In genomic region chr22:40044870-40045834, GRCh38 we compare ENCODE assay signal across 8 cellular contexts. TPM values are rescaled to one million over a fixed set of nuclear protein-coding genes. Genes with fewer than 3 reads are reported as not detected.
DNase-seq lines count a peak whose midpoint lies in the region; ATAC-seq and TF ChIP-seq lines count a peak whose summit lies in the region.

No MANE protein-coding gene starts in this region.

- H3K36me3 Mint-ChIP-seq in activated CD4-positive, alpha-beta T cell treated with anti-CD3 and anti-CD28 coated beads, Interleukin-2, amount 10 ng/mL, durations not matched to agents 7 days and 5 days (ENCODE audit: low read depth), result peaks cover 4% of the 10 kb centered on the region

- H3K4me3 ChIP-seq in LNCaP clone FGC (ENCODE audit: low read depth, low read length) (peak overlapping the region; percentile 64), dorsolateral prefrontal cortex (peak overlapping the region; percentile 61 to 98 (median 84))

- H3K9me3 Mint-ChIP-seq in activated CD4-positive, alpha-beta T cell treated with anti-CD3 and anti-CD28 coated beads, Interleukin-2, amount 10 ng/mL, durations not matched to agents 7 days and 5 days, result no peaks in the 10 kb centered on the region

- H3K4me1 Mint-ChIP-seq in activated CD4-positive, alpha-beta T cell treated with anti-CD3 and anti-CD28 coated beads, Interleukin-2, amount 10 ng/mL, durations not matched to agents 7 days and 5 days, result peaks cover 41% of the 10 kb centered on the region

- DNase-seq in EH (ENCODE audit: low read depth) (peak; percentile 37), LNCaP clone FGC (ENCODE audit: low read depth) (no peak), dorsolateral prefrontal cortex (peak in 6 of 10 donors; percentile 28 to 63 (median 46)), medulla oblongata (ENCODE audit: extremely low spot score) (peak; percentile 23), cortex of kidney (lab: John Stamatoyannopoulos, UW) (no peak)
- DNase-seq in activated CD4-positive, alpha-beta T cell treated with anti-CD3 and anti-CD28 coated beads, Interleukin-2, amount 10 ng/mL, durations not matched to agents 7 days and 5 days, result peak; percentile 70
- peak; percentile 47 to 61 (median 61) for DNase-seq in stimulated activated CD4-positive, alpha-beta T cell treated with anti-CD3 and anti-CD28 coated beads, TNF-alpha, amount 100 ng/mL, for 48 hours (ENCODE audit: low read depth in 3 of 3)

- H3K27me3 Mint-ChIP-seq in activated CD4-positive, alpha-beta T cell treated with anti-CD3 and anti-CD28 coated beads, Interleukin-2, amount 10 ng/mL, durations not matched to agents 7 days and 5 days, result no peaks in the 10 kb centered on the region

- peak overlapping the region; percentile 81 for H3K4me3 Mint-ChIP-seq in activated CD4-positive, alpha-beta T cell treated with anti-CD3 and anti-CD28 coated beads, Interleukin-2, amount 10 ng/mL, durations not matched to agents 7 days and 5 days

- H3K27me3 ChIP-seq in dorsolateral prefrontal cortex, result peaks cover 0 to 13% (median 0%) of the 10 kb centered on the region in 45 donors

- TF ChIP-seq CTCF in LNCaP clone FGC (IDR thresholded peaks at IDR 0.05; ENCODE audit: control insufficient read depth, extremely low read depth, insufficient read depth) (no peak), dorsolateral prefrontal cortex (IDR thresholded peaks at IDR 0.05 in 54 of 56, conservative IDR thresholded peaks at IDR 0.05 in 2 of 56; ENCODE audit: low read depth in 1 of 56, partially characterized antibody in 56 of 56) (no peak)

- POLR2A ChIA-PET in activated CD4-positive, alpha-beta T cell treated with anti-CD3 and anti-CD28 coated beads, Interleukin-2, amount 10 ng/mL, durations not matched to agents 7 days and 5 days (lab: Charles Lee), result interaction anchor here (0.7 to 1.4 kb wide), 7 partner anchors 13 to 525 kb away, joined by 3 to 14 read pairs (median 6); partner anchors contain the start of genes ATF4 and TNRC6B

- CTCF ChIA-PET in activated CD4-positive, alpha-beta T cell treated with anti-CD3 and anti-CD28 coated beads, Interleukin-2, amount 10 ng/mL, durations not matched to agents 7 days and 5 days (lab: Charles Lee), result interaction anchor here (0.6 to 2.3 kb wide), 16 partner anchors 10 to 529 kb away, joined by 3 to 14 read pairs (median 4); no protein-coding TSS in a partner anchor

- intact Hi-C loops in dorsolateral prefrontal cortex (cut with DNase I), result loop anchor here (1.0 to 10.0 kb wide), 6 partner anchors 132 to 890 kb away; partner anchors contain the start of genes ADSL (in 2 of the 2), TNRC6B (in 2 of the 2), CBX7 (in 1 of the 2) and RPS19BP1 (in 1 of the 2)

- H3K27ac Mint-ChIP-seq in activated CD4-positive, alpha-beta T cell treated with anti-CD3 and anti-CD28 coated beads, Interleukin-2, amount 10 ng/mL, durations not matched to agents 7 days and 5 days, result peak overlapping the region; percentile 98

- peak overlapping the region in 56 of 59 donors; percentile 71 to 100 (median 97) for H3K27ac ChIP-seq in dorsolateral prefrontal cortex

- peak; percentile 13 for ATAC-seq in GM21576 (IDR thresholded peaks at IDR 0.05; ENCODE audit: unreplicated experiment)

RNA-seq across cellular contexts. Expression of gene FAM83F, which starts 50.4 kb away (rescaled TPM):
- total RNA-seq in activated CD4-positive, alpha-beta T cell treated with anti-CD3 and anti-CD28 coated beads, Interleukin-2, amount 10 ng/mL, durations not matched to agents 7 days and 5 days, result under 1 TPM; 0.04 to 0.05 TPM
- total RNA-seq in dorsolateral prefrontal cortex, result under 1 TPM in 114 of 120 experiments, not detected in 6; 0.03 to 0.91 (median 0.11) TPM

Comparison
In these comparisons a context has a peak if more than half of its experiments do, and no peak if none do; other contexts are left out.
1. DNase-seq: peak in EH (single experiment), activated CD4-positive, alpha-beta T cell treated with anti-CD3 and anti-CD28 coated beads, Interleukin-2, amount 10 ng/mL, durations not matched to agents 7 days and 5 days (single experiment), dorsolateral prefrontal cortex (6 of 10), medulla oblongata (single experiment) and stimulated activated CD4-positive, alpha-beta T cell treated with anti-CD3 and anti-CD28 coated beads, TNF-alpha, amount 100 ng/mL, for 48 hours (3 of 3); none in LNCaP clone FGC (single experiment) and cortex of kidney (single experiment).